8 cellular contexts compared by ENCODE assay signal in the genomic region with DNA sequence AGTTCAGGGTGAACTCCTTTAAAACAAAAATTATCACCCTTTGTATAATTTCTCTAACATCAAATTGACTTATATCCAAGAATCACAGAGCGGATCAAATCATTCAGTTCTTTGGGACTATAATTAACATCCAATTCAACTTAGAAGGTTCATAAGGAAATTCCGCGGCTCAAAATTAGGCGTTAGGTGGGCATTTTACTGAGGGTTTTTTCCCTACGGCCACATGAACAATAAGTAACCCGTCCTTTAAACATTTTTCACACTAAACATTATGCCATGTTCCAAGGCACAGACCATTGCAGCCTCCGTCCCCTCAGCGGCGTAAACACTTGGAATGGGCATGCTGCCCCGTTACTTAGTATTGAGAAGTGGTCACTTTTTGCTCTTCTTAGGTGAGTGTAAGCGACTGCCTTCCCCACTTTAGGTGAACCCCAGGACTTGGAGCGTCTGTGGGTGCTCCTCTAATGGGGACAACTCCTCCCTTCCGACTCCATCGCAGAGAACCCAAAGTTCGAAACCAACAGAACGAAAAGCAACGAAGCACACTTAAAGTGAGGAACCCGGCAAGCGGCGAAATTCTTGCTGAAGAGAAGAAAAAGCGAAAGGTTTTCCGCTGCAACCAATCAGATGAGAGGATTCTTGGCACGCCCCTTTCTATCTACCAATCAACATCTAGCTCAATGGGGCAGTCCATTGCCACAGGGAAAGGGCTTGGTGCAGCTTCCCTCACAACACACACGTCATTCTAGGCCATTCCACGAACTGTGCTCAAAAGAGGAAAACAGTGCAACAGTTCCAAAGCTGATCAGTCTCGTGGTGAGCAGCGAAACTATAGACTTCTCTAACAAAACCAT. TPM values are rescaled to one million over a fixed set of nuclear protein-coding genes. Genes with fewer than 3 reads are reported as not detected.
DNase-seq lines count a peak whose midpoint lies in the region; ATAC-seq and TF ChIP-seq lines count a peak whose summit lies in the region.

No MANE protein-coding gene starts in this region.

- H3K4me2 ChIP-seq in DOHH2 (ENCODE audit: low read length): peak overlapping the region; percentile 98

- H3K27me3 Mint-ChIP-seq in activated T-helper 17 cell treated with anti-CD3 and anti-CD28 coated beads, Interleukin-2, amount 50 U/mL, for 72 hours: peaks cover 9% of the 10 kb centered on the region
- H3K27me3 Mint-ChIP-seq in nephron (ENCODE audit: low read depth): no peaks in the 10 kb centered on the region

- H3K9me3 ChIP-seq in DOHH2 (ENCODE audit: control insufficient read depth, insufficient read depth, low read length) (no peaks in the 10 kb centered on the region), KOPT-K1 (ENCODE audit: insufficient read depth, low read length, poor library complexity, severe bottlenecking) (no peaks in the 10 kb centered on the region), Peyer's patch (no peaks in the 10 kb centered on the region)

- H3K4me1 Mint-ChIP-seq in activated T-helper 17 cell treated with anti-CD3 and anti-CD28 coated beads, Interleukin-2, amount 50 U/mL, for 72 hours: peaks cover 33% of the 10 kb centered on the region
- H3K4me1 Mint-ChIP-seq in nephron: peaks cover 36% of the 10 kb centered on the region

- peaks cover 20% of the 10 kb centered on the region for H3K36me3 Mint-ChIP-seq in activated T-helper 17 cell treated with anti-CD3 and anti-CD28 coated beads, Interleukin-2, amount 50 U/mL, for 72 hours (ENCODE audit: low read depth)
- no peaks in the 10 kb centered on the region for H3K36me3 Mint-ChIP-seq in nephron (ENCODE audit: low read depth)

- no peaks in the 10 kb centered on the region for H3K9me2 ChIP-seq in DOHH2 (replicated peaks; ENCODE audit: control insufficient read depth, low read length)

- ATAC-seq in GM21825 (IDR thresholded peaks at IDR 0.05; ENCODE audit: unreplicated experiment): peak; percentile 71
- peak; percentile 77 for ATAC-seq in activated T-helper 17 cell treated with anti-CD3 and anti-CD28 coated beads, Interleukin-2, amount 50 U/mL, for 72 hours (replicated peaks)
- ATAC-seq in stimulated activated naive CD8-positive, alpha-beta T cell treated with anti-CD3 and anti-CD28 coated beads, Interleukin-15, Interleukin-2, amounts not matched to agents 100 U/mL and 50 U/mL, for 24 hours: peak; percentile 79

- H3K27ac Mint-ChIP-seq in activated T-helper 17 cell treated with anti-CD3 and anti-CD28 coated beads, Interleukin-2, amount 50 U/mL, for 72 hours: peak overlapping the region; percentile 93
- H3K27ac Mint-ChIP-seq in nephron: peak overlapping the region; percentile 98 to 99 (median 99)

- H3K4me3 Mint-ChIP-seq in activated T-helper 17 cell treated with anti-CD3 and anti-CD28 coated beads, Interleukin-2, amount 50 U/mL, for 72 hours: peak overlapping the region; percentile 95
- H3K4me3 Mint-ChIP-seq in nephron: peak overlapping the region; percentile 93 to 96 (median 96)

- TF ChIP-seq CTCF in DOHH2 (IDR thresholded peaks at IDR 0.05; ENCODE audit: low read depth, low read length, poor library complexity, severe bottlenecking) (no peak), Peyer's patch (IDR thresholded peaks at IDR 0.05) (no peak), fibroblast of the aortic adventitia (IDR thresholded peaks at IDR 0.05; ENCODE audit: insufficient read depth, low read length) (no peak), nephron (IDR thresholded peaks at IDR 0.05; ENCODE audit: unreplicated experiment in 3 of 3) (no peak)

- H3K4me3 ChIP-seq in DOHH2 (ENCODE audit: low read length) (peak overlapping the region; percentile 97), Peyer's patch (peak overlapping the region; percentile 82 to 97 (median 95)), fibroblast of the aortic adventitia (ENCODE audit: low read depth, low read length) (peak overlapping the region; percentile 84)

- DNase-seq in Peyer's patch: peak; percentile 82 to 96 (median 85)
- peak; percentile 100 for DNase-seq in fibroblast of the aortic adventitia (ENCODE audit: low read depth)
- peak; percentile 79 for DNase-seq in stimulated activated naive CD8-positive, alpha-beta T cell treated with anti-CD3 and anti-CD28 coated beads, Interleukin-15, Interleukin-2, amounts not matched to agents 100 U/mL and 50 U/mL, for 24 hours

- no peaks in the 10 kb centered on the region for H3K9me3 Mint-ChIP-seq in activated T-helper 17 cell treated with anti-CD3 and anti-CD28 coated beads, Interleukin-2, amount 50 U/mL, for 72 hours
- H3K9me3 Mint-ChIP-seq in nephron: no peaks in the 10 kb centered on the region

- peaks cover 31% of the 10 kb centered on the region for H3K4me1 ChIP-seq in DOHH2 (ENCODE audit: control insufficient read depth, low read length)
- peaks cover 0 to 24% (median 7%) of the 10 kb centered on the region in 4 donors for H3K4me1 ChIP-seq in Peyer's patch

- H3K27ac ChIP-seq in DOHH2 (ENCODE audit: low read depth, low read length) (peak overlapping the region; percentile 48), KOPT-K1 (ENCODE audit: low read depth, low read length, poor library complexity, severe bottlenecking) (peak overlapping the region; percentile 80), Peyer's patch (peak overlapping the region; percentile 98 to 100 (median 98))

- peaks cover 41% of the 10 kb centered on the region for H3K79me2 ChIP-seq in DOHH2 (ENCODE audit: control insufficient read depth, low read length)

- H3K36me3 ChIP-seq in DOHH2 (ENCODE audit: control insufficient read depth, low read length) (peaks cover 11% of the 10 kb centered on the region; the same call in 1 of the 2 replicates), KOPT-K1 (ENCODE audit: insufficient read depth, low read length) (no peaks in the 10 kb centered on the region), Peyer's patch (no peaks in the 10 kb centered on the region)

- no peaks in the 10 kb centered on the region for H3F3A ChIP-seq in DOHH2 (ENCODE audit: control insufficient read depth, insufficient read depth)

- H4K20me1 ChIP-seq in DOHH2 (ENCODE audit: control insufficient read depth, insufficient read depth, low read depth, low read length): 0 out of 2 replicates have a peak, but pooled peaks cover 14% of the 10 kb centered on the region

- H3K27me3 ChIP-seq in DOHH2 (ENCODE audit: control insufficient read depth, low read length): peaks cover 7% of the 10 kb centered on the region; the same call in 1 of the 2 replicates
- no peaks in the 10 kb centered on the region for H3K27me3 ChIP-seq in Peyer's patch

- TF ChIP-seq POLR2A in Peyer's patch (IDR thresholded peaks at IDR 0.05): peak; percentile 75 to 84

RNA-seq across cellular contexts. Expression of a gene that starts 0.9 kb away (rescaled TPM):
- total RNA-seq in Peyer's patch (10 to 100 TPM; 27.7 to 63.2 (median 42.9) TPM), fibroblast of the aortic adventitia (ENCODE audit: low replicate concordance) (44.2 and 53.3 TPM in 2 replicates)
- 10 to 100 TPM; 21.0 to 34.5 TPM for total RNA-seq in activated T-helper 17 cell treated with anti-CD3 and anti-CD28 coated beads, Interleukin-2, amount 50 U/mL, for 72 hours

Comparison
In these comparisons a context has a peak if more than half of its experiments do, and no peak if none do; other contexts are left out.
1. Peak in every context shown above with its lines: DNase-seq, ATAC-seq, H3K4me3 ChIP-seq and H3K27ac ChIP-seq.
2. H3K27ac ChIP-seq: peak in every context shown above with its lines; median percentile 98 in Peyer's patch; 80 in KOPT-K1; 48 in DOHH2.